ENCODE assay signal across 23 cellular contexts in genomic region chr7:2230226-2230625, GRCh38. TPM values are rescaled to one million over a fixed set of nuclear protein-coding genes. Genes with fewer than 3 reads are reported as not detected.
DNase-seq lines count a peak whose midpoint lies in the region; ATAC-seq and TF ChIP-seq lines count a peak whose summit lies in the region.
"Had no signal": no experiment of that assay in that cellular context is flagged by ENCODE, and none has a peak within 500 bp of the region (broad histone marks: within the 10 kb centered on the region; RNA-seq: fewer than 3 reads in every experiment).

No MANE protein-coding gene starts in this region.

- H3K79me2 ChIP-seq in Loucy (ENCODE audit: insufficient read depth, low read length): peaks cover 61% of the 10 kb centered on the region

- H3K9me3 ChIP-seq in Loucy (ENCODE audit: insufficient read depth, low read depth, low read length): no peaks in the 10 kb centered on the region
- H3K9me3 ChIP-seq: lower lobe of right lung, MG63, upper lobe of right lung had no signal

- H3K4me1 Mint-ChIP-seq in activated naive CD4-positive, alpha-beta T cell treated with anti-CD3 and anti-CD28 coated beads, Interleukin-2, amount 50 U/mL, for 24 hours: peaks cover 34% of the 10 kb centered on the region
- H3K4me1 Mint-ChIP-seq in glutamatergic neuron (ENCODE audit: low read depth, unreplicated experiment) (peaks cover 8% of the 10 kb centered on the region), type B pancreatic cell (ENCODE audit: unreplicated experiment) (peaks cover 10% of the 10 kb centered on the region)

- peak overlapping the region; percentile 93 for H3K4me2 ChIP-seq in Loucy (ENCODE audit: low read depth, low read length, poor library complexity, severe bottlenecking)

- no peak overlapping the region for H2AFZ ChIP-seq in Loucy (ENCODE audit: low read length)
- H2AFZ ChIP-seq: GM23248 had no signal

- H3K4me3 ChIP-seq in Loucy (ENCODE audit: low read length, poor library complexity, severe bottlenecking): peak overlapping the region; percentile 47
- H3K4me3 ChIP-seq: GM23248, K562, lower lobe of right lung, MG63, upper lobe of right lung had no signal

- TF ChIP-seq CTCF in Loucy (conservative IDR thresholded peaks at IDR 0.05; ENCODE audit: low read length) (no peak), glutamatergic neuron (IDR thresholded peaks at IDR 0.05; ENCODE audit: partially characterized antibody, unreplicated experiment) (no peak), type B pancreatic cell (conservative IDR thresholded peaks at IDR 0.05) (no peak)

- no peaks in the 10 kb centered on the region for H3K9me3 Mint-ChIP-seq in activated naive CD4-positive, alpha-beta T cell treated with anti-CD3 and anti-CD28 coated beads, Interleukin-2, amount 50 U/mL, for 24 hours
- H3K9me3 Mint-ChIP-seq in glutamatergic neuron (ENCODE audit: unreplicated experiment): peaks cover 5% of the 10 kb centered on the region
- no peaks in the 10 kb centered on the region for H3K9me3 Mint-ChIP-seq in type B pancreatic cell
- H3K9me3 Mint-ChIP-seq: activated naive CD8-positive, alpha-beta T cell treated with anti-CD3 and anti-CD28 coated beads, Interleukin-2, amount 50 U/mL, for 24 hours had no signal

- H3K27me3 ChIP-seq in Loucy (ENCODE audit: insufficient read depth, low read length, poor library complexity, severe bottlenecking): no peaks in the 10 kb centered on the region
- H3K27me3 ChIP-seq: MG63, upper lobe of right lung had no signal

- peaks cover 25% of the 10 kb centered on the region for H3K4me1 ChIP-seq in Loucy (ENCODE audit: insufficient read depth, low read length, poor library complexity, severe bottlenecking)

- peaks cover 9% of the 10 kb centered on the region; the same call in 1 of the 2 replicates for H3F3A ChIP-seq in Loucy (ENCODE audit: low read depth)

- H3K4me3 Mint-ChIP-seq in activated naive CD4-positive, alpha-beta T cell treated with anti-CD3 and anti-CD28 coated beads, Interleukin-2, amount 50 U/mL, for 24 hours: peak overlapping the region; percentile 36
- H3K4me3 Mint-ChIP-seq in glutamatergic neuron (ENCODE audit: unreplicated experiment) (peak overlapping the region; percentile 38), type B pancreatic cell (peak overlapping the region; percentile 25)
- H3K4me3 Mint-ChIP-seq: activated naive CD8-positive, alpha-beta T cell treated with anti-CD3 and anti-CD28 coated beads, Interleukin-2, amount 50 U/mL, for 24 hours; CD14-positive monocyte had no signal

- no peaks in the 10 kb centered on the region for H3K9me2 ChIP-seq in Loucy (replicated peaks; ENCODE audit: low read depth, low read length)

- no peak overlapping the region for H3K27ac Mint-ChIP-seq in activated naive CD4-positive, alpha-beta T cell treated with anti-CD3 and anti-CD28 coated beads, Interleukin-2, amount 50 U/mL, for 24 hours
- H3K27ac Mint-ChIP-seq in glutamatergic neuron (ENCODE audit: unreplicated experiment): peak overlapping the region; percentile 28
- H3K27ac Mint-ChIP-seq in type B pancreatic cell: peak overlapping the region; percentile 36
- H3K27ac Mint-ChIP-seq: activated naive CD8-positive, alpha-beta T cell treated with anti-CD3 and anti-CD28 coated beads, Interleukin-2, amount 50 U/mL, for 24 hours had no signal

- DNase-seq in activated naive CD4-positive, alpha-beta T cell (lab: John Stamatoyannopoulos, UW): no peak
- DNase-seq in glutamatergic neuron: no peak
- no peak for DNase-seq in type B pancreatic cell (ENCODE audit: extremely low spot score, unreplicated experiment)
- no peak for DNase-seq in stimulated activated CD4-positive, alpha-beta T cell treated with anti-CD3 and anti-CD28 coated beads, Interleukin-4, amount 100 ng/mL, for 4 hours
- no peak for DNase-seq in AML-193 (lab: John Stamatoyannopoulos, UW)
- DNase-seq: activated naive CD8-positive, alpha-beta T cell treated with anti-CD3 and anti-CD28 coated beads, Interleukin-2, amount 50 U/mL, for 24 hours; cerebellar nuclear complex; DMS153; GDM1; GM23248; lower lobe of right lung; MG63; NCI-H1417; NCI-H774; occipital lobe; stimulated activated CD4-positive, alpha-beta T cell treated with anti-CD3 and anti-CD28 coated beads, Interleukin-1b, Interleukin-23, amount 100 ng/mL, for 48 hours; upper lobe of right lung had no signal

- no peaks in the 10 kb centered on the region for H3K27me3 Mint-ChIP-seq in activated naive CD4-positive, alpha-beta T cell treated with anti-CD3 and anti-CD28 coated beads, Interleukin-2, amount 50 U/mL, for 24 hours
- peaks cover 14% of the 10 kb centered on the region for H3K27me3 Mint-ChIP-seq in glutamatergic neuron (ENCODE audit: unreplicated experiment)
- H3K27me3 Mint-ChIP-seq in type B pancreatic cell: no peaks in the 10 kb centered on the region
- H3K27me3 Mint-ChIP-seq: activated naive CD8-positive, alpha-beta T cell treated with anti-CD3 and anti-CD28 coated beads, Interleukin-2, amount 50 U/mL, for 24 hours had no signal

- peaks cover 19% of the 10 kb centered on the region for H4K20me1 ChIP-seq in Loucy (ENCODE audit: insufficient read depth, low read length, poor library complexity, severe bottlenecking)

- H3K36me3 ChIP-seq in Loucy (ENCODE audit: insufficient read depth, low read length): peaks cover 32% of the 10 kb centered on the region; the same call in 1 of the 2 replicates

- peak overlapping the region; percentile 94 for H3K9ac ChIP-seq in Loucy (ENCODE audit: low read depth, low read length, poor library complexity, severe bottlenecking)

- H3K36me3 Mint-ChIP-seq in activated naive CD4-positive, alpha-beta T cell treated with anti-CD3 and anti-CD28 coated beads, Interleukin-2, amount 50 U/mL, for 24 hours: peaks cover 2% of the 10 kb centered on the region
- H3K36me3 Mint-ChIP-seq in glutamatergic neuron (ENCODE audit: unreplicated experiment) (peaks cover 4% of the 10 kb centered on the region), type B pancreatic cell (peaks cover 10% of the 10 kb centered on the region)

- ATAC-seq in HG02885 (IDR thresholded peaks at IDR 0.05; ENCODE audit: poor library complexity, unreplicated experiment): no peak
- ATAC-seq: activated naive CD8-positive, alpha-beta T cell treated with anti-CD3 and anti-CD28 coated beads, Interleukin-2, amount 50 U/mL, for 24 hours; K562; lower lobe of right lung; Right ventricle myocardium inferior; upper lobe of right lung had no signal

RNA-seq across cellular contexts. Expression of gene MAD1L1, which starts 2.5 kb away (rescaled TPM):
- total RNA-seq in glutamatergic neuron (ENCODE audit: unreplicated experiment): 57.6 TPM
- total RNA-seq in type B pancreatic cell (ENCODE audit: low replicate concordance): 32.0 and 40.7 TPM in 2 replicates

RNA-seq across cellular contexts. Expression of gene MRM2, which starts 11.8 kb away (rescaled TPM):
- total RNA-seq in glutamatergic neuron (ENCODE audit: unreplicated experiment) (28.1 TPM), type B pancreatic cell (ENCODE audit: low replicate concordance) (29.3 and 35.3 TPM in 2 replicates)

RNA-seq across cellular contexts. Expression of gene NUDT1, which starts 11.8 kb away (rescaled TPM):
- total RNA-seq in glutamatergic neuron (ENCODE audit: unreplicated experiment): 19.5 TPM
- 25.1 and 32.2 TPM in 2 replicates for total RNA-seq in type B pancreatic cell (ENCODE audit: low replicate concordance)
